ENCODE assay signal across 8 cellular contexts in the genomic region with DNA sequence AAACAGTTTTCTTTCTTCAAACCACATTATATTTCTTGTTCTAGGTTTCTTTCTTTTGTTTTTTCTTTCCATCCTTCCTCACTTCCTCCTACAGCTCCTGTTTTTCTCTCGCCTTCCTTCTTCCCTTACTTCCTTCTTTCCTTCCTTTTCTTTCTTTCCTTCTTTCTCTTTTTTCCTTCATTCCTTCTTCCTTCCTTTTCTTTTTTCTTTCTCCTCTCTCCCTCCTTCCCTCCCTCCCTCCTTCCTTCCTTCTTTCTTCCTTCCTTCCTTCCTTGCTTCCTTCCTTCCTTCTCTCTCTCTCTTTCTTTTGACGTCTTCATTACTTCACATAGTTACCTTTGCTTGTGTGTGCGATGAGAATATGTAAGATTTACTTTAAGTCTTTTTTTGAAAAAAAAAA.
"Had no signal": no experiment of that assay in that cellular context is flagged by ENCODE, and none has a peak within 500 bp of the region (broad histone marks: within the 10 kb centered on the region; RNA-seq: fewer than 3 reads in every experiment).

No MANE protein-coding gene starts in this region.

- H3K36me3 Mint-ChIP-seq: IgD-negative memory B cell had no signal

- H3K4me3 ChIP-seq: K562 had no signal

- H3K4me2 ChIP-seq: KMS-11 had no signal

- H3K4me3 Mint-ChIP-seq: IgD-negative memory B cell had no signal

- DNase-seq: IMR-90, KBM-7, KG1 had no signal

- H3K27ac Mint-ChIP-seq: IgD-negative memory B cell had no signal

- FAIRE-seq: HTR-8/SVneo, K562 had no signal

- ATAC-seq: K562 had no signal

- H3K9me3 Mint-ChIP-seq: IgD-negative memory B cell had no signal

- H3K9ac ChIP-seq: KMS-11 had no signal

- H3K4me1 Mint-ChIP-seq: IgD-negative memory B cell had no signal

- H3K27ac ChIP-seq: HL-60, KMS-11 had no signal

- H3K27me3 Mint-ChIP-seq: IgD-negative memory B cell had no signal
